Comparison of ENCODE assay signal across 31 cellular contexts in the genomic region with DNA sequence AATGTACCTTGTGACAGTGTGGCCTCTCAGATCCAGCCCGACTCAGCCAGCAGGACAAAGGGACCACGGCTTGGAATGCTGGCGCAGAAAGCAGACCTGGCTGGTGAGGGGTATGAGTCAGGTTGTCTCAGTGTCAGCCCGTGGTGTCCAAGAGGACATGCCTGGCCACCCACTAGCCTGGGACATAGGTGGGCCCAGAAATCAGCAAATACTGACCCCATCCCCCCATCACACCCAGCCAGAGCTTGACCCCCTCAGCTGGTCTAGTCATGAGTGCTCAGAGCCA. TPM values are rescaled to one million over a fixed set of nuclear protein-coding genes. Genes with fewer than 3 reads are reported as not detected.
DNase-seq lines count a peak whose midpoint lies in the region; ATAC-seq and TF ChIP-seq lines count a peak whose summit lies in the region.
"Had no signal": no experiment of that assay in that cellular context is flagged by ENCODE, and none has a peak within 500 bp of the region (broad histone marks: within the 10 kb centered on the region; RNA-seq: fewer than 3 reads in every experiment).

No MANE protein-coding gene starts in this region.

- H4K91ac ChIP-seq in neuronal stem cell (ENCODE audit: low read depth, low read length, poor library complexity) = peak overlapping the region; percentile 64

- H3K4me3 ChIP-seq in DND-41 (ENCODE audit: low read depth in 1 of 2, low read length in 2 of 2) = no peak overlapping the region
- no peak overlapping the region for H3K4me3 ChIP-seq in HUES64 (ENCODE audit: low read length)
- no peak overlapping the region for H3K4me3 ChIP-seq in neuronal stem cell (ENCODE audit: low read length in 2 of 2)
- H3K4me3 ChIP-seq in BE2C (ENCODE audit: low read depth, low read length) = no peak overlapping the region
- H3K4me3 ChIP-seq: body of pancreas, spleen had no signal

- no peaks in the 10 kb centered on the region for H3K9me3 Mint-ChIP-seq in WTC11
- H3K9me3 Mint-ChIP-seq: activated CD8-positive, alpha-beta T cell treated with anti-CD3 and anti-CD28 coated beads for 36 hours; activated naive CD8-positive, alpha-beta T cell treated with anti-CD3 and anti-CD28 coated beads, Interleukin-2, amount 50 U/mL, for 24 hours; stimulated activated effector memory CD8-positive, alpha-beta T cell treated with anti-CD3 and anti-CD28 coated beads, Interleukin-12 subunit alpha, Interleukin-12 subunit beta, amount 100 ng/mL, for 72 hours had no signal

- 76% methylated on average over 4 of the region's 4 CpGs for WGBS in HUES64
- no CpG with 5 or more reads among the region's 4 CpGs for WGBS in neuronal stem cell (ENCODE audit: extremely low coverage in 2 of 2, insufficient read length in 2 of 2, insufficient replicate concordance in 1 of 2), 2 donors

- peaks cover 16% of the 10 kb centered on the region for H3K27me3 Mint-ChIP-seq in WTC11 (ENCODE audit: low read depth)

- H3K27ac ChIP-seq in DND-41 (ENCODE audit: low read length) = peak overlapping the region; percentile 34; the same call in 1 of the 2 replicates
- peak overlapping the region; percentile 42; the same call in 1 of the 2 replicates for H3K27ac ChIP-seq in HUES64 (ENCODE audit: low read depth, low read length)
- no peak overlapping the region for H3K27ac ChIP-seq in neuronal stem cell (replicated peaks; ENCODE audit: low read length)
- H3K27ac ChIP-seq: body of pancreas, KMS-11 had no signal

- H3K4me2 ChIP-seq in DND-41 (ENCODE audit: insufficient read depth, low read length) = no peak overlapping the region
- H3K4me2 ChIP-seq in neuronal stem cell (ENCODE audit: insufficient read depth, low read length, poor library complexity, severe bottlenecking) = no peak overlapping the region
- H3K4me2 ChIP-seq: KMS-11 had no signal

- H2AK5ac ChIP-seq in neuronal stem cell (ENCODE audit: low read depth, low read length) = no peak overlapping the region

- H4K20me1 ChIP-seq in DND-41 (ENCODE audit: insufficient read depth, low read length) = peaks cover 25% of the 10 kb centered on the region; the same call in 1 of the 2 replicates

- CTCF ChIA-PET in WTC11 (lab: Charles Lee) = interaction anchor here (0.6 to 1.7 kb wide), 4 partner anchors 15 to 227 kb away, joined by 4 to 5 read pairs (median 4); no protein-coding TSS in a partner anchor

- no peak overlapping the region for H2BK120ac ChIP-seq in neuronal stem cell (ENCODE audit: low read depth, low read length)

- no peak for ATAC-seq in DND-41 (ENCODE audit: insufficient read depth, low read depth)
- ATAC-seq in WTC11 = no peak
- ATAC-seq: activated CD8-positive, alpha-beta T cell treated with anti-CD3 and anti-CD28 coated beads for 36 hours; activated naive CD8-positive, alpha-beta T cell treated with anti-CD3 and anti-CD28 coated beads, Interleukin-2, amount 50 U/mL, for 24 hours; body of pancreas; Right ventricle myocardium inferior; stimulated activated effector memory CD8-positive, alpha-beta T cell treated with anti-CD3 and anti-CD28 coated beads, Interleukin-12 subunit alpha, Interleukin-12 subunit beta, amount 100 ng/mL, for 72 hours had no signal

- peak overlapping the region; percentile 68 for H3K27ac Mint-ChIP-seq in WTC11
- H3K27ac Mint-ChIP-seq: activated CD8-positive, alpha-beta T cell treated with anti-CD3 and anti-CD28 coated beads for 36 hours; activated naive CD8-positive, alpha-beta T cell treated with anti-CD3 and anti-CD28 coated beads, Interleukin-2, amount 50 U/mL, for 24 hours had no signal

- no peaks in the 10 kb centered on the region for H3K9me3 ChIP-seq in DND-41 (ENCODE audit: insufficient read depth, low read length, severe bottlenecking)
- no peaks in the 10 kb centered on the region for H3K9me3 ChIP-seq in HUES64 (ENCODE audit: insufficient read depth, low read depth, low read length)
- peaks cover 0 to 2% of the 10 kb centered on the region in 2 donors for H3K9me3 ChIP-seq in neuronal stem cell (replicated peaks in 1 of 2; ENCODE audit: control insufficient read depth in 2 of 2, insufficient read depth in 1 of 2, low read depth in 1 of 2, low read length in 2 of 2)
- H3K9me3 ChIP-seq in BE2C = no peaks in the 10 kb centered on the region
- H3K9me3 ChIP-seq: body of pancreas, spleen had no signal

- no peak overlapping the region for H2BK12ac ChIP-seq in neuronal stem cell (ENCODE audit: low read length)

- H3K4me3 Mint-ChIP-seq in WTC11 = no peak overlapping the region
- H3K4me3 Mint-ChIP-seq: activated CD8-positive, alpha-beta T cell treated with anti-CD3 and anti-CD28 coated beads for 36 hours; activated naive CD8-positive, alpha-beta T cell treated with anti-CD3 and anti-CD28 coated beads, Interleukin-2, amount 50 U/mL, for 24 hours; stimulated activated effector memory CD8-positive, alpha-beta T cell treated with anti-CD3 and anti-CD28 coated beads, Interleukin-12 subunit alpha, Interleukin-12 subunit beta, amount 100 ng/mL, for 72 hours had no signal

- peaks cover 17% of the 10 kb centered on the region for H3K4me1 Mint-ChIP-seq in WTC11

- POLR2A ChIA-PET in WTC11 (lab: Charles Lee) = interaction anchor here (0.6 kb wide), 1 partner anchor 17 kb away, joined by 7 read pairs; no protein-coding TSS in a partner anchor

- no peak overlapping the region for H2BK5ac ChIP-seq in neuronal stem cell (ENCODE audit: low read length)

- H3K36me3 ChIP-seq in DND-41 (ENCODE audit: insufficient read depth, low read length) (peaks cover 28% of the 10 kb centered on the region), HUES64 (ENCODE audit: insufficient read depth, low read length) (peaks cover 21% of the 10 kb centered on the region), neuronal stem cell (replicated peaks in 1 of 2; ENCODE audit: control insufficient read depth in 2 of 2, insufficient read depth in 2 of 2, low read length in 2 of 2) (peaks cover 19 to 28% of the 10 kb centered on the region in 2 donors), BE2C (peaks cover 20% of the 10 kb centered on the region)

- no peak for TF ChIP-seq CTCF in DND-41 (IDR thresholded peaks at IDR 0.05; ENCODE audit: borderline replicate concordance, extremely low read depth, low read length, poor library complexity, severe bottlenecking)
- no peak for TF ChIP-seq CTCF in WTC11 (IDR thresholded peaks at IDR 0.05)
- TF ChIP-seq CTCF in BE2C (IDR thresholded peaks at IDR 0.05; ENCODE audit: low read depth, low read length) = no peak

- no peak overlapping the region for H2AFZ ChIP-seq in DND-41 (ENCODE audit: low read depth, low read length)
- no peak overlapping the region for H2AFZ ChIP-seq in neuronal stem cell (ENCODE audit: low read length)

- DNase-seq in DND-41 (no peak), WTC11 (ENCODE audit: low spot score) (no peak), neuronal stem cell (ENCODE audit: low spot score) (no peak), BE2C (no peak), SIG-M5 treated with dmso at 0.1 percent for 504 hours (lab: John Stamatoyannopoulos, UW; ENCODE audit: unreplicated experiment) (no peak), NCI-H2081 treated with DMSO at 0.1 percent for 48 hours (lab: John Stamatoyannopoulos, UW) (no peak), NCI-H446 treated with DMSO at 0.1 percent for 48 hours (lab: John Stamatoyannopoulos, UW) (no peak)
- DNase-seq: activated CD4-positive, CD25-positive, alpha-beta regulatory T cell treated with anti-CD3 and anti-CD28 coated beads, Interleukin-2, amount 50 U/mL, for 72 hours; activated CD8-positive, alpha-beta T cell treated with anti-CD3 and anti-CD28 coated beads for 36 hours; activated gamma-delta T cell; activated naive CD8-positive, alpha-beta T cell treated with anti-CD3 and anti-CD28 coated beads, Interleukin-2, amount 50 U/mL, for 24 hours; activated T-cell treated with anti-CD3 and anti-CD28 coated beads for 4 hours; body of pancreas; C1 segment of cervical spinal cord; Calu3; glutamatergic neuron; MV-4-11; NCI-H1694 treated with DMSO at 0.1 percent for 48 hours; NCI-H748 treated with DMSO at 0.1 percent for 48 hours; spleen; stimulated activated CD4-positive, alpha-beta T cell treated with anti-CD3 and anti-CD28 coated beads, Interleukin-2, amount 100 ng/mL, for 48 hours; substantia nigra; SW 1271 had no signal

- H3K79me2 ChIP-seq in DND-41 (ENCODE audit: insufficient read depth, low read length) = peaks cover 17% of the 10 kb centered on the region

- peak overlapping the region; percentile 8 for H3K23ac ChIP-seq in neuronal stem cell (ENCODE audit: low read depth, low read length, poor library complexity)

- no peak overlapping the region for H3K4ac ChIP-seq in neuronal stem cell (ENCODE audit: low read length)

- H3K9ac ChIP-seq in DND-41 (ENCODE audit: low read depth, low read length) (peak overlapping the region; percentile 3; the same call in 1 of the 2 replicates), HUES64 (ENCODE audit: low read depth, low read length) (peak overlapping the region; percentile 38; the same call in 1 of the 2 replicates), neuronal stem cell (ENCODE audit: low read depth, low read length, poor library complexity) (no peak overlapping the region)
- H3K9ac ChIP-seq: KMS-11 had no signal

- no peak overlapping the region for H4K8ac ChIP-seq in neuronal stem cell (ENCODE audit: low read depth, low read length)

- H2BK15ac ChIP-seq in neuronal stem cell (ENCODE audit: low read length) = no peak overlapping the region

- peaks cover 30% of the 10 kb centered on the region for H3K4me1 ChIP-seq in DND-41 (ENCODE audit: insufficient read depth, low read length)
- peaks cover 9% of the 10 kb centered on the region; the same call in 1 of the 2 replicates for H3K4me1 ChIP-seq in HUES64 (ENCODE audit: insufficient read depth, low read length)
- H3K4me1 ChIP-seq in neuronal stem cell (ENCODE audit: control insufficient read depth in 2 of 2, insufficient read depth in 1 of 2, low read depth in 1 of 2, low read length in 2 of 2) = peaks cover 8 to 12% of the 10 kb centered on the region in 2 donors
- H3K4me1 ChIP-seq in BE2C = no peaks in the 10 kb centered on the region; the same call in 1 of the 2 replicates

- no peak overlapping the region for H3K18ac ChIP-seq in neuronal stem cell (ENCODE audit: low read length)

- H3K79me1 ChIP-seq in neuronal stem cell (ENCODE audit: low read depth, low read length) = peaks cover 5% of the 10 kb centered on the region

- no peak overlapping the region for H3K14ac ChIP-seq in neuronal stem cell (ENCODE audit: low read length)

- H3K27me3 ChIP-seq in DND-41 (ENCODE audit: insufficient read depth, low read length, poor library complexity) (no peaks in the 10 kb centered on the region), HUES64 (ENCODE audit: insufficient read depth, low read length) (peaks cover 7% of the 10 kb centered on the region), neuronal stem cell (ENCODE audit: control insufficient read depth in 3 of 3, insufficient read depth in 3 of 3, low read depth in 1 of 3, low read length in 3 of 3) (peaks cover 0 to 22% (median 7%) of the 10 kb centered on the region in 3 experiments), BE2C (peaks cover 16% of the 10 kb centered on the region)
- H3K27me3 ChIP-seq: body of pancreas had no signal

- peaks cover 16% of the 10 kb centered on the region for H3K36me3 Mint-ChIP-seq in WTC11

RNA-seq across cellular contexts. Expression of a gene that starts 4.5 kb away (rescaled TPM):
- polyA plus RNA-seq in HUES64 (2013, experiment 1 of 2) = 166 TPM
- 207 TPM for polyA plus RNA-seq in HUES64 (2013, experiment 2 of 2)
- total RNA-seq in WTC11 (2021) = 269 to 314 TPM (median 310 TPM) in 3 replicates
- polyA plus RNA-seq in neuronal stem cell (2013, experiment 1 of 2) = 485 TPM
- 490 TPM for polyA plus RNA-seq in neuronal stem cell (2013, experiment 2 of 2)
- 895 TPM for polyA plus RNA-seq in BE2C (2012; ENCODE audit: insufficient read depth, insufficient read length, low read depth)

RNA-seq across cellular contexts. Expression of a gene that starts 4.9 kb away (rescaled TPM):
- 22.7 TPM for polyA plus RNA-seq in HUES64 (2013, experiment 1 of 2)
- polyA plus RNA-seq in HUES64 (2013, experiment 2 of 2) = 18.8 TPM
- total RNA-seq in WTC11 (2021) = 29.7 to 37.6 TPM (median 32.6 TPM) in 3 replicates
- 18.8 TPM for polyA plus RNA-seq in neuronal stem cell (2013, experiment 1 of 2)
- polyA plus RNA-seq in neuronal stem cell (2013, experiment 2 of 2) = 20.0 TPM
- 94.0 TPM for polyA plus RNA-seq in BE2C (2012; ENCODE audit: insufficient read depth, insufficient read length, low read depth)

RNA-seq across cellular contexts. Expression of a gene that starts 5.0 kb away (rescaled TPM):
- polyA plus RNA-seq in HUES64 (2013, experiment 1 of 2) = not detected
- not detected for polyA plus RNA-seq in HUES64 (2013, experiment 2 of 2)
- 0.72 to 2.7 TPM (median 1.9 TPM) in 3 replicates for total RNA-seq in WTC11 (2021)
- polyA plus RNA-seq in neuronal stem cell (2013, experiment 1 of 2) = not detected
- polyA plus RNA-seq in neuronal stem cell (2013, experiment 2 of 2) = not detected
- not detected for polyA plus RNA-seq in BE2C (2012; ENCODE audit: insufficient read depth, insufficient read length, low read depth)
- total RNA-seq: body of pancreas, cerebellum, Daoy, Right ventricle myocardium inferior, spleen had no signal

RNA-seq across cellular contexts. Expression of a gene that starts 19.4 kb away (rescaled TPM):
- not detected for polyA plus RNA-seq in HUES64 (2013, experiment 1 of 2)
- polyA plus RNA-seq in HUES64 (2013, experiment 2 of 2) = not detected
- total RNA-seq in WTC11 (2021) = not detected in 3 replicates
- 0.07 TPM for polyA plus RNA-seq in neuronal stem cell (2013, experiment 1 of 2)
- not detected for polyA plus RNA-seq in neuronal stem cell (2013, experiment 2 of 2)
- not detected for polyA plus RNA-seq in BE2C (2012; ENCODE audit: insufficient read depth, insufficient read length, low read depth)
- total RNA-seq: activated CD8-positive, alpha-beta T cell treated with anti-CD3 and anti-CD28 coated beads for 36 hours; body of pancreas; cerebellum; lung microvascular endothelial cell; Right ventricle myocardium inferior; urinary bladder had no signal

RNA-seq across cellular contexts. Expression of a gene that starts 42.1 kb away (rescaled TPM):
- 14.0 TPM for polyA plus RNA-seq in HUES64 (2013, experiment 1 of 2)
- 16.0 TPM for polyA plus RNA-seq in HUES64 (2013, experiment 2 of 2)
- total RNA-seq in WTC11 (2021) = 21.3 to 22.6 TPM (median 21.6 TPM) in 3 replicates
- polyA plus RNA-seq in neuronal stem cell (2013, experiment 1 of 2) = 24.0 TPM
- 23.0 TPM for polyA plus RNA-seq in neuronal stem cell (2013, experiment 2 of 2)
- 6.3 TPM for polyA plus RNA-seq in BE2C (2012; ENCODE audit: insufficient read depth, insufficient read length, low read depth)
- total RNA-seq: Calu3, Daoy, spleen had no signal
- polyA plus RNA-seq: urinary bladder had no signal
